Comparison of ENCODE assay signal across 12 cellular contexts in genomic region chr10:122258136-122259074, GRCh38. TPM values are rescaled to one million over a fixed set of nuclear protein-coding genes. Genes with fewer than 3 reads are reported as not detected.
DNase-seq lines count a peak whose midpoint lies in the region; ATAC-seq and TF ChIP-seq lines count a peak whose summit lies in the region.
"Had no signal": no experiment of that assay in that cellular context is flagged by ENCODE, and none has a peak within 500 bp of the region (broad histone marks: within the 10 kb centered on the region; RNA-seq: fewer than 3 reads in every experiment).

No MANE protein-coding gene starts in this region.

- TF ChIP-seq POLR2A in sigmoid colon (IDR thresholded peaks at IDR 0.05) = no peak

- peak overlapping the region; percentile 48 for H3K27ac ChIP-seq in HUES48 (ENCODE audit: low read depth, low read length)
- peak overlapping the region in 3 of 4 donors; percentile 27 to 47 (median 41) for H3K27ac ChIP-seq in sigmoid colon
- H3K27ac ChIP-seq: foreskin keratinocyte had no signal

- TF ChIP-seq CTCF in cardiac fibroblast (IDR thresholded peaks at IDR 0.05; ENCODE audit: low read depth, low read length) = no peak
- TF ChIP-seq CTCF in kidney epithelial cell (IDR thresholded peaks at IDR 0.05; ENCODE audit: insufficient read depth, low read length, poor library complexity, severe bottlenecking) = no peak
- no peak for TF ChIP-seq CTCF in sigmoid colon (IDR thresholded peaks at IDR 0.05)

- no peak for TF ChIP-seq EP300 in sigmoid colon (IDR thresholded peaks at IDR 0.05)

- WGBS in sigmoid colon, 2 donors = 74 to 77% methylated on average over 25 of the region's 25 CpGs

- DNase-seq in cardiac fibroblast (ENCODE audit: low read depth in 2 of 2) (peak; percentile 8 to 24), kidney epithelial cell (ENCODE audit: low read depth) (peak; percentile 10), sigmoid colon (peak; percentile 62), NCI-H187 (lab: John Stamatoyannopoulos, UW) (no peak), DMS79 (lab: John Stamatoyannopoulos, UW) (no peak)
- DNase-seq in activated CD4-positive, alpha-beta T cell treated with anti-CD3 and anti-CD28 coated beads, Interleukin-2, amount 50 U/mL, for 1 hour = no peak
- DNase-seq: foreskin keratinocyte; mucosa of descending colon; stimulated activated naive CD8-positive, alpha-beta T cell treated with anti-CD3 and anti-CD28 coated beads, Interleukin-15, amount 100 ng/mL, for 72 hours had no signal

- ATAC-seq in GM21447 (IDR thresholded peaks at IDR 0.05; ENCODE audit: unreplicated experiment) = no peak
- ATAC-seq: foreskin keratinocyte; mucosa of descending colon; stimulated activated naive CD8-positive, alpha-beta T cell treated with anti-CD3 and anti-CD28 coated beads, Interleukin-15, amount 100 ng/mL, for 72 hours had no signal

- H3K36me3 ChIP-seq in HUES48 (ENCODE audit: control insufficient read depth, insufficient read depth, low read length) (peaks cover 24% of the 10 kb centered on the region), kidney epithelial cell (ENCODE audit: control insufficient read depth, insufficient read depth, low read length) (no peaks in the 10 kb centered on the region), sigmoid colon (peaks cover 0 to 46% (median 0%) of the 10 kb centered on the region in 4 donors)

- 0 out of 2 replicates have a peak overlapping the region, but pooled peaks have one; percentile 37 for H3K9ac ChIP-seq in HUES48 (ENCODE audit: low read depth, low read length)

- peaks cover 5% of the 10 kb centered on the region for H3K4me1 ChIP-seq in HUES48 (ENCODE audit: control insufficient read depth, insufficient read depth, low read length)
- H3K4me1 ChIP-seq in sigmoid colon = peaks cover 0 to 22% (median 2%) of the 10 kb centered on the region in 4 donors

- intact Hi-C loops in sigmoid colon (cut with DNase I) = no loop called here

- no peaks in the 10 kb centered on the region for H3K27me3 ChIP-seq in HUES48 (ENCODE audit: control insufficient read depth, insufficient read depth, low read length)
- no peaks in the 10 kb centered on the region for H3K27me3 ChIP-seq in kidney epithelial cell (ENCODE audit: control insufficient read depth, insufficient read depth, low read length)
- H3K27me3 ChIP-seq in sigmoid colon = no peaks in the 10 kb centered on the region
- H3K27me3 ChIP-seq: foreskin keratinocyte had no signal

- H3K4me3 ChIP-seq in HUES48 (ENCODE audit: low read depth, low read length) (no peak overlapping the region), cardiac fibroblast (replicated peaks in 1 of 2; ENCODE audit: low read depth in 2 of 2, low read length in 2 of 2) (no peak overlapping the region), kidney epithelial cell (ENCODE audit: low read depth, low read length) (no peak overlapping the region), sigmoid colon (no peak overlapping the region)
- H3K4me3 ChIP-seq: mucosa of descending colon had no signal

- H3K9me3 ChIP-seq in HUES48 (ENCODE audit: control insufficient read depth, insufficient read depth, low read length) (peaks cover 3% of the 10 kb centered on the region; the same call in 1 of the 2 replicates), sigmoid colon (peaks cover 0 to 3% (median 2%) of the 10 kb centered on the region in 4 donors)

RNA-seq across cellular contexts. Expression of gene BTBD16, which starts 12.7 kb away (rescaled TPM):
- total RNA-seq in kidney epithelial cell (2.0 TPM in 1 of 2 replicates, not detected in the other), sigmoid colon (under 1 TPM in 2 of 4 donors, not detected in 2; 0.54 to 0.55 TPM)
- under 1 TPM in 1 of 3 donors, not detected in 2; 0.12 TPM for polyA plus RNA-seq in sigmoid colon
- total RNA-seq: T-helper 2 cell treated with Interferon-gamma antibody and Interleukin-4, amounts not matched to agents 100 ng/mL and 5 ng/mL, for 36 hours had no signal

Comparison
In these comparisons a context has a peak if more than half of its experiments do, and no peak if none do; other contexts are left out.
1. DNase-seq: peak in cardiac fibroblast (2 of 2), kidney epithelial cell (single experiment) and sigmoid colon (single experiment); none in NCI-H187 (0 of 2), DMS79 (single experiment) and activated CD4-positive, alpha-beta T cell treated with anti-CD3 and anti-CD28 coated beads, Interleukin-2, amount 50 U/mL, for 1 hour (single experiment).